ENCODE assay signal across 9 cellular contexts in genomic region chr20:40991181-40991889, GRCh38. TPM values are rescaled to one million over a fixed set of nuclear protein-coding genes. Genes with fewer than 3 reads are reported as not detected.
DNase-seq lines count a peak whose midpoint lies in the region; ATAC-seq, FAIRE-seq and TF ChIP-seq lines count a peak whose summit lies in the region.
"Had no signal": no experiment of that assay in that cellular context is flagged by ENCODE, and none has a peak within 500 bp of the region (broad histone marks: within the 10 kb centered on the region; RNA-seq: fewer than 3 reads in every experiment).

No MANE protein-coding gene starts in this region.

- TF ChIP-seq EP300 in esophagus muscularis mucosa (IDR thresholded peaks at IDR 0.05), result no peak

- H3K9me3 Mint-ChIP-seq in stimulated activated naive B cell treated with anti-CD40 and anti-IgM and Interleukin-4, amounts not matched to agents 10 μg/mL and 1 μg/mL and 100 μg/mL, for 72 hours, result peaks cover 2 to 3% of the 10 kb centered on the region in 2 donors

- ATAC-seq in GM18520 (IDR thresholded peaks at IDR 0.05; ENCODE audit: unreplicated experiment) (peak; percentile 86), HG02840 (IDR thresholded peaks at IDR 0.05; ENCODE audit: low FRiP score, unreplicated experiment) (peak; percentile 88)
- peak; percentile 97 to 98 for ATAC-seq in stimulated activated naive B cell treated with anti-CD40 and anti-IgM and Interleukin-4, amounts not matched to agents 10 μg/mL and 1 μg/mL and 100 μg/mL, for 72 hours (replicated peaks)

- no peaks in the 10 kb centered on the region for H3K9me3 ChIP-seq in esophagus muscularis mucosa
- H3K9me3 ChIP-seq: adrenal gland had no signal

- H3K4me3 Mint-ChIP-seq in stimulated activated naive B cell treated with anti-CD40 and anti-IgM and Interleukin-4, amounts not matched to agents 10 μg/mL and 1 μg/mL and 100 μg/mL, for 72 hours, result peak overlapping the region; percentile 45 to 76

- no peak for FAIRE-seq in HTR-8/SVneo (lab: Jason Lieb, UNC)

- no peak for TF ChIP-seq POLR2A in esophagus muscularis mucosa (IDR thresholded peaks at IDR 0.05; ENCODE audit: low read depth)

- peaks cover 27 to 46% of the 10 kb centered on the region in 2 donors for H3K4me1 Mint-ChIP-seq in stimulated activated naive B cell treated with anti-CD40 and anti-IgM and Interleukin-4, amounts not matched to agents 10 μg/mL and 1 μg/mL and 100 μg/mL, for 72 hours

- H3K4me1 ChIP-seq in ACC112 (ENCODE audit: control insufficient read depth, insufficient read depth, low read length, unreplicated experiment) (peaks cover 18% of the 10 kb centered on the region), esophagus muscularis mucosa (peaks cover 4 to 11% (median 7%) of the 10 kb centered on the region in 4 donors)

- H3K4me3 ChIP-seq in ACC112 (ENCODE audit: low read depth, low read length) (no peak overlapping the region), esophagus muscularis mucosa (no peak overlapping the region)
- H3K4me3 ChIP-seq: adrenal gland had no signal

- H2AFZ ChIP-seq in ACC112 (ENCODE audit: low read length, unreplicated experiment), result no peak overlapping the region

- intact Hi-C loops in esophagus muscularis mucosa (cut with DNase I), result loop anchor here (2.0 to 5.0 kb wide), 2 partner anchors 86 to 103 kb away; no protein-coding TSS in a partner anchor

- peaks cover 5% of the 10 kb centered on the region for H3K79me2 ChIP-seq in ACC112 (ENCODE audit: control insufficient read depth, insufficient read depth, low read length, unreplicated experiment)

- DNase-seq in NOMO-1 (lab: John Stamatoyannopoulos, UW; ENCODE audit: unreplicated experiment in 2 of 2) (peak; percentile 95 to 100), esophagus muscularis mucosa (ENCODE audit: extremely low spot score) (peak; percentile 87), 8988T (no peak), HTR-8/SVneo (ENCODE audit: insufficient read length, low spot score) (no peak)
- DNase-seq in stimulated activated naive B cell treated with anti-CD40 and anti-IgM and Interleukin-4, amounts not matched to agents 10 μg/mL and 1 μg/mL and 100 μg/mL, for 72 hours, result peak; percentile 85

- no peaks in the 10 kb centered on the region for H3K36me3 ChIP-seq in ACC112 (ENCODE audit: insufficient read depth, low read length)
- no peaks in the 10 kb centered on the region for H3K36me3 ChIP-seq in esophagus muscularis mucosa
- H3K36me3 ChIP-seq: adrenal gland had no signal

- H3K27me3 Mint-ChIP-seq in stimulated activated naive B cell treated with anti-CD40 and anti-IgM and Interleukin-4, amounts not matched to agents 10 μg/mL and 1 μg/mL and 100 μg/mL, for 72 hours, result no peaks in the 10 kb centered on the region

- peak overlapping the region; percentile 47 for H3K27ac ChIP-seq in ACC112 (ENCODE audit: low read depth, low read length)
- no peak overlapping the region for H3K27ac ChIP-seq in esophagus muscularis mucosa (replicated peaks in 1 of 4)

- peak overlapping the region; percentile 94 for H3K27ac Mint-ChIP-seq in stimulated activated naive B cell treated with anti-CD40 and anti-IgM and Interleukin-4, amounts not matched to agents 10 μg/mL and 1 μg/mL and 100 μg/mL, for 72 hours

- no peaks in the 10 kb centered on the region for H3K27me3 ChIP-seq in ACC112 (ENCODE audit: insufficient read depth, low read length)
- no peaks in the 10 kb centered on the region for H3K27me3 ChIP-seq in esophagus muscularis mucosa
- H3K27me3 ChIP-seq: adrenal gland had no signal

- no peaks in the 10 kb centered on the region for H3K36me3 Mint-ChIP-seq in stimulated activated naive B cell treated with anti-CD40 and anti-IgM and Interleukin-4, amounts not matched to agents 10 μg/mL and 1 μg/mL and 100 μg/mL, for 72 hours

- WGBS in esophagus muscularis mucosa, result 78% methylated on average over 2 of the region's 2 CpGs

- no peak for TF ChIP-seq CTCF in esophagus muscularis mucosa (IDR thresholded peaks at IDR 0.05)

RNA-seq across cellular contexts. Expression of gene TOP1, which starts 37.3 kb away (rescaled TPM):
- total RNA-seq in esophagus muscularis mucosa, result 10 to 100 TPM; 20.2 to 28.5 (median 23.0) TPM

Comparison
In these comparisons a context has a peak if more than half of its experiments do, and no peak if none do; other contexts are left out.
1. DNase-seq: peak in NOMO-1 (2 of 2), esophagus muscularis mucosa (single experiment) and stimulated activated naive B cell treated with anti-CD40 and anti-IgM and Interleukin-4, amounts not matched to agents 10 μg/mL and 1 μg/mL and 100 μg/mL, for 72 hours (single experiment); none in 8988T (single experiment) and HTR-8/SVneo (single experiment).
2. Peak in every context shown above with its lines, with median percentiles within 50 percentile points of each other: ATAC-seq.